ENCODE assay signal across 17 cellular contexts in the genomic region with DNA sequence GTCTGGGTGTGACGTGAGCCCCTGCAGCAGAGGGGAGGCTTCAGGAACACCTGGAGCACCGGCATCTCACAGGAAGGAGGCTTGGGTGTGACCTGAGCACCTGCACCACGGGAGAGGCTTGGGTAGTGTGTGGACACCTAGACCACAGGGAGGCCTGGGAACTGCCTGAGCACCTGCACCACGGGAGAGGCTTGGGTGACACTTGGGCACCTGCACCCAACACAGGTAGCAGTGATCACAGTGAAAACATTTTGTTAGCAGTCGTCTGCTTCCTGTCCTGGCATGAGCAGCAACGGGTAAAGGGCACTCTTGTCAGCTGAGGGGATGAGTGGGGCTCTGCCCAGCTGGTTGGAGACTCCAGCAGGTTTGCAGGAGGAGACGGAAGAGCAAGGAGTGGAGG.
"Had no signal": no experiment of that assay in that cellular context is flagged by ENCODE, and none has a peak within 500 bp of the region (broad histone marks: within the 10 kb centered on the region; RNA-seq: fewer than 3 reads in every experiment).

No MANE protein-coding gene starts in this region.

- DNase-seq: activated naive CD4-positive, alpha-beta T cell treated with Interleukin-2 at 50 U/mL for 16 hours; activated naive CD8-positive, alpha-beta T cell treated with anti-CD3 and anti-CD28 coated beads, Interleukin-2, amount 10 ng/mL, durations not matched to agents 7 days and 5 days; activated T-cell treated with anti-CD3 and anti-CD28 coated beads, Interleukin-2, amount 50 U/mL, for 24 hours; amniotic stem cell; effector memory CD4-positive, alpha-beta T cell; foreskin melanocyte; kidney; natural killer cell; stimulated activated CD4-positive, alpha-beta T cell treated with anti-CD3 and anti-CD28 coated beads, Interleukin-2, amount 100 ng/mL, for 24 hours; stimulated activated naive CD8-positive, alpha-beta T cell treated with anti-CD3 and anti-CD28 coated beads, Interleukin-15, amount 100 ng/mL, for 72 hours; T-helper 1 cell; T-helper 9 cell had no signal

- H3K27me3 ChIP-seq: breast epithelium, right atrium auricular region, tibial nerve had no signal

- H3K9me3 ChIP-seq: breast epithelium, prostate gland, right atrium auricular region, tibial nerve had no signal

- H3K4me3 ChIP-seq: breast epithelium, prostate gland, right atrium auricular region, skin epidermis, tibial nerve had no signal

- H3K36me3 ChIP-seq: breast epithelium, prostate gland, right atrium auricular region, tibial nerve had no signal

- H3K27ac ChIP-seq: breast epithelium, prostate gland, right atrium auricular region, skin epidermis, tibial nerve had no signal

- H3K4me1 ChIP-seq: breast epithelium, prostate gland, right atrium auricular region, tibial nerve had no signal
